In genomic region chr9:137947012-137947411, GRCh38 we compare ENCODE assay signal across 11 cellular contexts.
"Had no signal": no experiment of that assay in that cellular context is flagged by ENCODE, and none has a peak within 500 bp of the region (broad histone marks: within the 10 kb centered on the region; RNA-seq: fewer than 3 reads in every experiment).

No MANE protein-coding gene starts in this region.

- H3K4me1 Mint-ChIP-seq: GM23338, H9 had no signal

- H3K4me3 Mint-ChIP-seq: GM23338, H9, HFFc6 had no signal

- FAIRE-seq: H1, H54 had no signal

- ATAC-seq: HCT116 had no signal

- H3K27ac Mint-ChIP-seq: GM23338, H9, HFFc6 had no signal

- H3K9ac ChIP-seq: GM23248 had no signal

- H2AFZ ChIP-seq: GM23248, GM23338 had no signal

- H3K4me1 ChIP-seq: HAP-1 had no signal

- H3K4me2 ChIP-seq: GM23338 had no signal

- H3K9me3 Mint-ChIP-seq: GM23338 had no signal

- H3K27ac ChIP-seq: GM23248 had no signal

- H3K36me3 ChIP-seq: HAP-1 had no signal

- DNase-seq: GM23248, GOT3, H7, H9, HCEC 1CT, HFFc6 had no signal

- H3K4me3 ChIP-seq: GM23248, GM23338, HAP-1 had no signal
